19 cellular contexts compared by ENCODE assay signal in the genomic region with DNA sequence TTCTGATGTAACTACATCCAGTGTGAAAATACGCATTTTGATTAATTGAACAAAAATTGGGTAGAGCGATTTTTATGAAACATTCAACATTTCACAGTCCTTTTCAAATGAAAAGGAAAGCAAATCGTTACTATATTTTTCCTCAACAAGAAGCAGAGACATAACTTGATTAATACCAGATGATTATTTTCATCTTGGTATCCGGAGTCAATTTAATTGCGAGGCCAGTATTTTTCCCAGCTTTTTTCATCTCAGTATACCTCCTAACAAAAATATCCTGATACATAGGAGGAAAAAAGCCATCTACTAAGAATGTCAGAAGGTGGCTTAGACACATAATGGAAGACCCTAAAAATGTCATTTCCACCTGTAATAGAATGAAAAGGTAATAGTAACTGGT. TPM values are rescaled to one million over a fixed set of nuclear protein-coding genes. Genes with fewer than 3 reads are reported as not detected.
DNase-seq lines count a peak whose midpoint lies in the region; ATAC-seq, FAIRE-seq and TF ChIP-seq lines count a peak whose summit lies in the region.
"Had no signal": no experiment of that assay in that cellular context is flagged by ENCODE, and none has a peak within 500 bp of the region (broad histone marks: within the 10 kb centered on the region; RNA-seq: fewer than 3 reads in every experiment).

No MANE protein-coding gene starts in this region.

- H3K4me1 Mint-ChIP-seq in nephron progenitor cell, result peaks cover 86% of the 10 kb centered on the region
- H3K4me1 Mint-ChIP-seq in type B pancreatic cell (ENCODE audit: unreplicated experiment), result peaks cover 73% of the 10 kb centered on the region

- peaks cover 9% of the 10 kb centered on the region for H3K9me1 ChIP-seq in IMR-90 (ENCODE audit: insufficient read depth, low read length)

- H2BK120ac ChIP-seq in IMR-90 (ENCODE audit: low read depth, low read length), result no peak overlapping the region

- no peak overlapping the region for H4K5ac ChIP-seq in IMR-90 (ENCODE audit: low read depth, low read length)

- TF ChIP-seq POLR2A in IMR-90 (IDR thresholded peaks at IDR 0.05; ENCODE audit: low read depth, low read length), result no peak

- no peak overlapping the region for H2AK9ac ChIP-seq in IMR-90 (replicated peaks; ENCODE audit: low read depth, low read length, poor library complexity)

- POLR2A ChIA-PET in IMR-90 (lab: Charles Lee; ENCODE audit: unreplicated experiment), result no interaction called here

- CTCF ChIA-PET in IMR-90 (lab: Yijun Ruan, JAX), result no interaction called here

- H3K36me3 ChIP-seq in IMR-90 (ENCODE audit: control insufficient read depth, insufficient read depth, low read length), result peaks cover 16% of the 10 kb centered on the region

- no peak for TF ChIP-seq RAD21 in IMR-90 (IDR thresholded peaks at IDR 0.05; ENCODE audit: low read length)

- DNase-seq in IMR-90 (no peak), nephron progenitor cell (no peak), type B pancreatic cell (ENCODE audit: extremely low spot score, unreplicated experiment) (no peak)
- DNase-seq: DMS53; lower lobe of right lung; NCI-H1092; NCI-H2107; stimulated activated CD4-positive, alpha-beta T cell treated with anti-CD3 and anti-CD28 coated beads, Interleukin-2, amount 100 ng/mL, for 24 hours had no signal

- H3K4me3 Mint-ChIP-seq in nephron progenitor cell (peak overlapping the region; percentile 76), type B pancreatic cell (peak overlapping the region; percentile 88)

- H3K23ac ChIP-seq in IMR-90 (ENCODE audit: low read depth, low read length), result peak overlapping the region; percentile 81; the same call in 1 of the 2 replicates

- H2AK5ac ChIP-seq in IMR-90 (ENCODE audit: low read depth, low read length), result no peak overlapping the region

- H3K18ac ChIP-seq in IMR-90 (ENCODE audit: low read depth, low read length), result no peak overlapping the region

- BruUV-seq in IMR-90 (replicated peaks; lab: Mats Ljungman, UMichigan), result no TSS peak

- H3K27ac Mint-ChIP-seq in nephron progenitor cell, result no peak overlapping the region
- H3K27ac Mint-ChIP-seq in type B pancreatic cell, result peak overlapping the region; percentile 46
- H3K27ac Mint-ChIP-seq: activated T-helper 2 cell treated with anti-CD3 and anti-CD28 coated beads, Interferon-gamma antibody, Interleukin-2, Interleukin-4, amounts not matched to agents 10 μg/mL and 5 μg/mL and 100 μg/mL, durations not matched to agents 14 hours and 24 hours and 36 hours had no signal

- H2BK15ac ChIP-seq in IMR-90 (ENCODE audit: low read depth, low read length), result no peak overlapping the region

- ATAC-seq in IMR-90 (ENCODE audit: low read depth) (no peak), HG03108 (IDR thresholded peaks at IDR 0.05; ENCODE audit: unreplicated experiment) (no peak), GM19035 (IDR thresholded peaks at IDR 0.05; ENCODE audit: unreplicated experiment) (no peak), HG03159 (IDR thresholded peaks at IDR 0.05; ENCODE audit: unreplicated experiment) (no peak)
- ATAC-seq: activated CD4-positive, CD25-positive, alpha-beta regulatory T cell treated with anti-CD3 and anti-CD28 coated beads, Interleukin-2, amount 50 U/mL, for 24 hours; lower lobe of right lung; Right ventricle myocardium inferior had no signal

- H4K91ac ChIP-seq in IMR-90 (ENCODE audit: insufficient read depth, low read depth, low read length), result no peak overlapping the region

- peaks cover 16 to 54% of the 10 kb centered on the region in 2 experiments for H3K79me1 ChIP-seq in IMR-90 (ENCODE audit: low read depth in 1 of 2, low read length in 2 of 2)

- H3K9ac ChIP-seq in IMR-90 (ENCODE audit: low read depth, low read length), result no peak overlapping the region
- H3K9ac ChIP-seq: BLaER1, KMS-11 had no signal

- no peak overlapping the region for H3K27ac ChIP-seq in IMR-90 (ENCODE audit: insufficient read depth, low read length)
- H3K27ac ChIP-seq: BLaER1, KMS-11 had no signal

- H3K9me3 Mint-ChIP-seq in nephron progenitor cell (no peaks in the 10 kb centered on the region), type B pancreatic cell (no peaks in the 10 kb centered on the region)
- H3K9me3 Mint-ChIP-seq: activated T-helper 2 cell treated with anti-CD3 and anti-CD28 coated beads, Interferon-gamma antibody, Interleukin-2, Interleukin-4, amounts not matched to agents 10 μg/mL and 5 μg/mL and 100 μg/mL, durations not matched to agents 14 hours and 24 hours and 36 hours had no signal

- peak; percentile 84 for FAIRE-seq in endometrium (lab: Jason Lieb, UNC)
- FAIRE-seq: GM18507 had no signal

- H4K20me1 ChIP-seq in IMR-90 (ENCODE audit: insufficient read depth, low read length), result no peaks in the 10 kb centered on the region; the same call in none of the 2 replicates

- no peak overlapping the region for H3K14ac ChIP-seq in IMR-90 (replicated peaks; ENCODE audit: low read depth, low read length)

- WGBS in IMR-90 (ENCODE audit: extremely low coverage in 2 of 2, insufficient read length in 1 of 2), 2 experiments, result 100% methylated on average over 1 of the region's 5 CpGs; no CpG with 5 or more reads in 1 of the 2 experiments

- peaks cover 11% of the 10 kb centered on the region for H3K4me1 ChIP-seq in IMR-90 (ENCODE audit: control insufficient read depth, insufficient read depth, low read length)

- H3K27me3 ChIP-seq in IMR-90 (ENCODE audit: control insufficient read depth, insufficient read depth, low read length), result no peaks in the 10 kb centered on the region
- H3K27me3 ChIP-seq: right atrium auricular region had no signal

- no peak overlapping the region for H4K8ac ChIP-seq in IMR-90 (ENCODE audit: low read depth in 2 of 2, low read length in 2 of 2)

- H3K4ac ChIP-seq in IMR-90 (ENCODE audit: low read depth, low read length), result no peak overlapping the region

- H3K36me3 Mint-ChIP-seq in nephron progenitor cell (ENCODE audit: low read depth) (peaks cover 28% of the 10 kb centered on the region), type B pancreatic cell (peaks cover 45% of the 10 kb centered on the region)

- H2BK20ac ChIP-seq in IMR-90 (ENCODE audit: low read depth, low read length), result no peak overlapping the region

- peak overlapping the region; percentile 98 for H3K4me2 ChIP-seq in IMR-90 (ENCODE audit: low read depth, low read length)
- H3K4me2 ChIP-seq: KMS-11 had no signal

- TF ChIP-seq CTCF in IMR-90 (conservative IDR thresholded peaks at IDR 0.05; ENCODE audit: low read depth, low read length), result no peak
- no peak for TF ChIP-seq CTCF in nephron progenitor cell (IDR thresholded peaks at IDR 0.05)
- TF ChIP-seq CTCF in type B pancreatic cell (conservative IDR thresholded peaks at IDR 0.05), result no peak

- no peak overlapping the region for H3K4me3 ChIP-seq in IMR-90 (ENCODE audit: insufficient read depth, low read depth, low read length)
- H3K4me3 ChIP-seq: BLaER1, lower lobe of right lung had no signal

- H3K9me3 ChIP-seq in IMR-90 (ENCODE audit: control insufficient read depth, insufficient read depth, low read length), result no peaks in the 10 kb centered on the region
- H3K9me3 ChIP-seq: BLaER1, lower lobe of right lung, right atrium auricular region had no signal

- H3K27me3 Mint-ChIP-seq in nephron progenitor cell (ENCODE audit: low read depth, poor library complexity) (peaks cover 6% of the 10 kb centered on the region), type B pancreatic cell (peaks cover 41% of the 10 kb centered on the region)

- in situ Hi-C loops in IMR-90 (cut with MboI; ENCODE audit: low sequenced_read_pairs), result loop anchor here (25.0 kb wide), 1 partner anchor 1159 kb away; no protein-coding TSS in a partner anchor

- intact Hi-C loops in IMR-90 (cut with micrococcal nuclease), result loop anchor here (10.0 kb wide), 1 partner anchor 258 kb away; no protein-coding TSS in a partner anchor

- no peak overlapping the region for H2AFZ ChIP-seq in IMR-90 (replicated peaks; ENCODE audit: low read length, poor library complexity)

- no peak overlapping the region for H3K56ac ChIP-seq in IMR-90 (ENCODE audit: extremely low read depth, insufficient read depth, low read length)

- no peak overlapping the region for H2BK5ac ChIP-seq in IMR-90 (ENCODE audit: low read depth, low read length, poor library complexity, severe bottlenecking)

- dilution Hi-C loops in IMR-90 (cut with HindIII; ENCODE audit: low sequenced_read_pairs, unreplicated experiment), result no loop called here

TF ChIP-seq in IMR-90, 13 proteins besides CTCF, POLR2A, EP300 and RAD21 (continues in another document):
- no peak for TF ChIP-seq RCOR1 (IDR thresholded peaks at IDR 0.05; ENCODE audit: insufficient replicate concordance, low read length)
- TF ChIP-seq RFX5 (IDR thresholded peaks at IDR 0.05; ENCODE audit: low read depth, low read length), result no peak
- TF ChIP-seq CEBPB (IDR thresholded peaks at IDR 0.05; ENCODE audit: low read depth, low read length), result no peak
- TF ChIP-seq BHLHE40 (IDR thresholded peaks at IDR 0.05; ENCODE audit: low read depth, low read length), result no peak
- no peak for TF ChIP-seq CHD1 (IDR thresholded peaks at IDR 0.05; ENCODE audit: low read depth, low read length)
- no peak for TF ChIP-seq MAFK (IDR thresholded peaks at IDR 0.05; ENCODE audit: low read depth, low read length)
- TF ChIP-seq USF2 (IDR thresholded peaks at IDR 0.05; ENCODE audit: low read depth, low read length), result no peak
- no peak for TF ChIP-seq MXI1 (IDR thresholded peaks at IDR 0.05; ENCODE audit: borderline replicate concordance, low read depth, low read length)

RNA-seq across cellular contexts. Expression of gene PTGR3, which starts 6.0 kb away (rescaled TPM):
- total RNA-seq in IMR-90 (2012; rRNA removed), result 16.1 and 16.9 TPM in 2 replicates
- 24.6 and 26.4 TPM in 2 replicates for polyA plus RNA-seq in IMR-90 (2012; rRNA removed)
- 8.9 and 21.0 TPM in 2 replicates for polyA plus RNA-seq in IMR-90 (2012; cell fraction: cytosol; rRNA removed)
- polyA plus RNA-seq in IMR-90 (2012; cell fraction: nucleus; rRNA removed; ENCODE audit: low replicate concordance), result 22.4 and 44.0 TPM in 2 replicates
- total RNA-seq in type B pancreatic cell (ENCODE audit: low replicate concordance), result 25.4 and 86.7 TPM in 2 replicates

RNA-seq across cellular contexts. Expression of gene TSHZ1, which starts 7.6 kb away (rescaled TPM):
- total RNA-seq in IMR-90 (2012; rRNA removed) (9.2 and 10.0 TPM in 2 replicates), type B pancreatic cell (ENCODE audit: low replicate concordance) (21.8 and 79.9 TPM in 2 replicates)
- polyA plus RNA-seq in IMR-90 (2012; rRNA removed), result 6.4 and 7.1 TPM in 2 replicates
- polyA plus RNA-seq in IMR-90 (2012; cell fraction: cytosol; rRNA removed), result 2.8 and 4.6 TPM in 2 replicates
- polyA plus RNA-seq in IMR-90 (2012; cell fraction: nucleus; rRNA removed; ENCODE audit: low replicate concordance), result 4.5 and 4.9 TPM in 2 replicates
